Comparison of ENCODE assay signal across 11 cellular contexts in genomic region chr2:46257476-46257875, GRCh38. TPM values are rescaled to one million over a fixed set of nuclear protein-coding genes. Genes with fewer than 3 reads are reported as not detected.
DNase-seq lines count a peak whose midpoint lies in the region; ATAC-seq and TF ChIP-seq lines count a peak whose summit lies in the region.
"Had no signal": no experiment of that assay in that cellular context is flagged by ENCODE, and none has a peak within 500 bp of the region (broad histone marks: within the 10 kb centered on the region; RNA-seq: fewer than 3 reads in every experiment).

No MANE protein-coding gene starts in this region.

- H3K27me3 ChIP-seq in adipocyte (replicated peaks; ENCODE audit: control insufficient read depth, insufficient read depth, low read length) (no peaks in the 10 kb centered on the region), left lung (no peaks in the 10 kb centered on the region)
- no peaks in the 10 kb centered on the region for H3K27me3 ChIP-seq in CD8-positive, alpha-beta memory T cell (ENCODE audit: insufficient read depth, low read length, poor library complexity, severe bottlenecking)

- H3K36me3 ChIP-seq in adipocyte (ENCODE audit: control insufficient read depth, insufficient read depth, low read length, severe bottlenecking), result no peaks in the 10 kb centered on the region
- no peaks in the 10 kb centered on the region for H3K36me3 ChIP-seq in left lung
- no peaks in the 10 kb centered on the region for H3K36me3 ChIP-seq in CD8-positive, alpha-beta memory T cell (ENCODE audit: insufficient read depth, low read length)
- H3K36me3 ChIP-seq: HAP-1 had no signal

- H3K4me3 ChIP-seq in adipocyte (ENCODE audit: low read length) (no peak overlapping the region), left lung (no peak overlapping the region)
- no peak overlapping the region for H3K4me3 ChIP-seq in CD8-positive, alpha-beta memory T cell (ENCODE audit: low read length)
- H3K4me3 ChIP-seq: HAP-1 had no signal

- DNase-seq in DMS53 treated with DMSO at 0.1 percent for 48 hours (lab: John Stamatoyannopoulos, UW; ENCODE audit: unreplicated experiment) (peak; percentile 94), NCI-H1694 treated with DMSO at 0.1 percent for 48 hours (lab: John Stamatoyannopoulos, UW) (peak; percentile 69), adipocyte (ENCODE audit: low read depth) (peak; percentile 70), left lung (no peak), omental fat pad (ENCODE audit: low spot score) (no peak), anterior cingulate cortex (lab: John Stamatoyannopoulos, UW) (no peak)
- DNase-seq in CD8-positive, alpha-beta memory T cell, result no peak
- DNase-seq: Caco-2 had no signal

- no peaks in the 10 kb centered on the region for H3K9me3 Mint-ChIP-seq in CD8-positive, alpha-beta memory T cell
- H3K9me3 Mint-ChIP-seq: activated T-helper 17 cell treated with anti-CD3 and anti-CD28 coated beads, Interleukin-2, amount 50 U/mL, for 72 hours had no signal

- no peak for TF ChIP-seq CTCF in left lung (IDR thresholded peaks at IDR 0.05)
- no peak for TF ChIP-seq CTCF in omental fat pad (IDR thresholded peaks at IDR 0.05)

- intact Hi-C loops in left lung (cut with DNase I), result no loop called here

- no peaks in the 10 kb centered on the region for H3K36me3 Mint-ChIP-seq in CD8-positive, alpha-beta memory T cell

- H3K4me1 ChIP-seq in adipocyte (ENCODE audit: control insufficient read depth, insufficient read depth, low read length) (peaks cover 24% of the 10 kb centered on the region), left lung (peaks cover 10 to 35% of the 10 kb centered on the region in 2 donors)
- no peaks in the 10 kb centered on the region for H3K4me1 ChIP-seq in CD8-positive, alpha-beta memory T cell (ENCODE audit: insufficient read depth, low read length)
- H3K4me1 ChIP-seq: Caco-2, HAP-1 had no signal

- H3K27me3 Mint-ChIP-seq in CD8-positive, alpha-beta memory T cell, result peaks cover 3 to 5% of the 10 kb centered on the region in 2 donors
- H3K27me3 Mint-ChIP-seq: activated T-helper 17 cell treated with anti-CD3 and anti-CD28 coated beads, Interleukin-2, amount 50 U/mL, for 72 hours had no signal

- no peaks in the 10 kb centered on the region for H3K9me3 ChIP-seq in adipocyte (ENCODE audit: control insufficient read depth, low read length)
- H3K9me3 ChIP-seq in left lung, result no peaks in the 10 kb centered on the region
- H3K9me3 ChIP-seq in CD8-positive, alpha-beta memory T cell (ENCODE audit: low read length), result no peaks in the 10 kb centered on the region
- H3K9me3 ChIP-seq: Caco-2, HAP-1 had no signal

- H3K27ac Mint-ChIP-seq in CD8-positive, alpha-beta memory T cell, result no peak overlapping the region
- H3K27ac Mint-ChIP-seq: activated T-helper 17 cell treated with anti-CD3 and anti-CD28 coated beads, Interleukin-2, amount 50 U/mL, for 72 hours had no signal

- POLR2A ChIA-PET in CD8-positive, alpha-beta memory T cell (lab: Charles Lee), result no interaction called here

- CTCF ChIA-PET in CD8-positive, alpha-beta memory T cell (lab: Charles Lee), result no interaction called here

- H3K4me3 Mint-ChIP-seq in CD8-positive, alpha-beta memory T cell, result no peak overlapping the region
- H3K4me3 Mint-ChIP-seq: activated T-helper 17 cell treated with anti-CD3 and anti-CD28 coated beads, Interleukin-2, amount 50 U/mL, for 72 hours had no signal

- peak; percentile 78 for ATAC-seq in left lung
- ATAC-seq in omental fat pad (ENCODE audit: low FRiP score), result no peak
- ATAC-seq in GM21717 (IDR thresholded peaks at IDR 0.05; ENCODE audit: unreplicated experiment), result no peak
- ATAC-seq: activated T-helper 17 cell treated with anti-CD3 and anti-CD28 coated beads, Interleukin-2, amount 50 U/mL, for 72 hours had no signal

- H3K4me1 Mint-ChIP-seq in CD8-positive, alpha-beta memory T cell, result peaks cover 0 to 4% (median 0%) of the 10 kb centered on the region in 3 donors
- H3K4me1 Mint-ChIP-seq: activated T-helper 17 cell treated with anti-CD3 and anti-CD28 coated beads, Interleukin-2, amount 50 U/mL, for 72 hours had no signal

- no peak overlapping the region for H3K9ac ChIP-seq in adipocyte (ENCODE audit: low read length)

- H3K27ac ChIP-seq in left lung, result peak overlapping the region; percentile 8 to 60
- H3K27ac ChIP-seq in CD8-positive, alpha-beta memory T cell (ENCODE audit: low read depth, low read length), result no peak overlapping the region

RNA-seq across cellular contexts. Expression of gene EPAS1, which starts 39.7 kb away (rescaled TPM):
- total RNA-seq in left lung (100 to 1,000 TPM; 590 to 962 TPM), omental fat pad (100 to 1,000 TPM; 292 to 980 (median 435) TPM)
- 10 to 100 TPM in 1 of 2 experiments, 1 to 10 TPM in 1; 9.0 to 14.5 TPM for total RNA-seq in CD8-positive, alpha-beta memory T cell
- polyA plus RNA-seq in CD8-positive, alpha-beta memory T cell, result 1.4 TPM

Comparison
In these comparisons a context has a peak if more than half of its experiments do, and no peak if none do; other contexts are left out.
1. DNase-seq: peak in DMS53 treated with DMSO at 0.1 percent for 48 hours (single experiment), NCI-H1694 treated with DMSO at 0.1 percent for 48 hours (single experiment) and adipocyte (single experiment); none in left lung (0 of 2), omental fat pad (single experiment), anterior cingulate cortex (0 of 58) and CD8-positive, alpha-beta memory T cell (0 of 5).
2. RNA of gene EPAS1, which starts 39.7 kb away (total RNA-seq): 590 to 962 TPM in left lung and 292 to 980 TPM in omental fat pad; 9.0 to 14.5 TPM in CD8-positive, alpha-beta memory T cell; every median in the first group is over 10 times any median in the second.